In the genomic region with DNA sequence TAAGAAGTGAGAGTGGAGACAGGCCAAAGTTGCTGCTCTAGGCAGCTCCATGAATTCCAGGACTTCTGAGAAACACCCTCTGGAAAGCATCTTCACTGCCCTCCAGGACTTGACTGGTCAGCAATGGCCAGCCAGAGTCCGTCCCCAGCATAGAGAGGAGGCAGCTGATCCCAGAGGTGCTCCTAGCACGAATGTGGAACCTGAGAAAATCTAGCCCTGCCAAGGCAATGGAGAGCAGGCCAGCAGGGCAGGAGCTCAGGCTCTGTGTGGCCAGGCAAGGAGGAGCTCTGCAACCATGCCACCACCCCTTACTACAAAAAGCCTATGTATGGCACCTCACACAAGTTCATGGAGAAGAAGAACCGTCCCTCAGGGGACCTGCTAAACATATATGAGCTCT, we compare ENCODE assay signal across 2 cellular contexts.
TF ChIP-seq lines count a peak whose summit lies in the region.

No MANE protein-coding gene starts in this region.

TF ChIP-seq in IMR-90, 13 proteins besides CTCF, POLR2A, EP300 and RAD21:
- TF ChIP-seq CEBPB (IDR thresholded peaks at IDR 0.05; ENCODE audit: low read depth, low read length) (no peak), MAZ (IDR thresholded peaks at IDR 0.05; ENCODE audit: borderline replicate concordance, low read depth, low read length) (no peak)
- TF ChIP-seq, protein P1, sequence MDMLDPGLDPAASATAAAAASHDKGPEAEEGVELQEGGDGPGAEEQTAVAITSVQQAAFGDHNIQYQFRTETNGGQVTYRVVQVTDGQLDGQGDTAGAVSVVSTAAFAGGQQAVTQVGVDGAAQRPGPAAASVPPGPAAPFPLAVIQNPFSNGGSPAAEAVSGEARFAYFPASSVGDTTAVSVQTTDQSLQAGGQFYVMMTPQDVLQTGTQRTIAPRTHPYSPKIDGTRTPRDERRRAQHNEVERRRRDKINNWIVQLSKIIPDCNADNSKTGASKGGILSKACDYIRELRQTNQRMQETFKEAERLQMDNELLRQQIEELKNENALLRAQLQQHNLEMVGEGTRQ (IDR thresholded peaks at IDR 0.05; ENCODE audit: low read depth, low read length): no peak

TF ChIP-seq in K562, 482 proteins besides CTCF, POLR2A, EP300 and RAD21:
- TF ChIP-seq ZNF589 (CRISPR knock-in tag; IDR thresholded peaks at IDR 0.05; ENCODE audit: low read depth) (no peak), MYC (IDR thresholded peaks at IDR 0.05; ENCODE audit: low read depth, low read length) (no peak), MYC (CRISPR knock-in tag; IDR thresholded peaks at IDR 0.05; ENCODE audit: borderline replicate concordance, low read depth) (no peak), PHTF2 (CRISPR knock-in tag; IDR thresholded peaks at IDR 0.05) (no peak), UBTF (IDR thresholded peaks at IDR 0.05; ENCODE audit: borderline replicate concordance in 1 of 2, low read depth in 2 of 2, low read length in 2 of 2) (no peak), WHSC1 (IDR thresholded peaks at IDR 0.05; ENCODE audit: low read length) (no peak)
- TF ChIP-seq, protein P2, sequence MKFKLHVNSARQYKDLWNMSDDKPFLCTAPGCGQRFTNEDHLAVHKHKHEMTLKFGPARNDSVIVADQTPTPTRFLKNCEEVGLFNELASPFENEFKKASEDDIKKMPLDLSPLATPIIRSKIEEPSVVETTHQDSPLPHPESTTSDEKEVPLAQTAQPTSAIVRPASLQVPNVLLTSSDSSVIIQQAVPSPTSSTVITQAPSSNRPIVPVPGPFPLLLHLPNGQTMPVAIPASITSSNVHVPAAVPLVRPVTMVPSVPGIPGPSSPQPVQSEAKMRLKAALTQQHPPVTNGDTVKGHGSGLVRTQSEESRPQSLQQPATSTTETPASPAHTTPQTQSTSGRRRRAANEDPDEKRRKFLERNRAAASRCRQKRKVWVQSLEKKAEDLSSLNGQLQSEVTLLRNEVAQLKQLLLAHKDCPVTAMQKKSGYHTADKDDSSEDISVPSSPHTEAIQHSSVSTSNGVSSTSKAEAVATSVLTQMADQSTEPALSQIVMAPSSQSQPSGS (CRISPR knock-in tag; IDR thresholded peaks at IDR 0.05): no peak
- TF ChIP-seq, protein P1 (CRISPR knock-in tag; IDR thresholded peaks at IDR 0.05): no peak
